ENCODE assay signal across 9 cellular contexts in genomic region chr1:58902830-58903229, GRCh38.
DNase-seq lines count a peak whose midpoint lies in the region; FAIRE-seq and TF ChIP-seq lines count a peak whose summit lies in the region.
"Had no signal": no experiment of that assay in that cellular context is flagged by ENCODE, and none has a peak within 500 bp of the region (broad histone marks: within the 10 kb centered on the region; RNA-seq: fewer than 3 reads in every experiment).

No MANE protein-coding gene starts in this region.

- no peak for TF ChIP-seq POLR2A in H1 (IDR thresholded peaks at IDR 0.05; ENCODE audit: control extremely low read depth in 1 of 2, low read depth in 2 of 2, low read length in 2 of 2)

- H3K4me3 Mint-ChIP-seq in CD14-positive monocyte (peak overlapping the region; percentile 77 to 80), osteocyte (ENCODE audit: unreplicated experiment) (peak overlapping the region; percentile 7)

- H3K27ac Mint-ChIP-seq in CD14-positive monocyte = peak overlapping the region; percentile 90 to 97 (median 95)
- peak overlapping the region; percentile 66 for H3K27ac Mint-ChIP-seq in osteocyte (ENCODE audit: unreplicated experiment)

- H2AFZ ChIP-seq in OCI-LY3 (ENCODE audit: low read depth, low read length) (peak overlapping the region; percentile 88), H1 (ENCODE audit: low read length) (peak overlapping the region; percentile 82; the same call in 1 of the 2 replicates)

- POLR2A ChIA-PET in H1 (lab: Charles Lee; ENCODE audit: partially characterized antibody) = interaction anchor here (0.6 to 1.1 kb wide), 2 partner anchors 18 to 104 kb away, joined by 3 read pairs; no protein-coding TSS in a partner anchor

- no peaks in the 10 kb centered on the region for H4K20me1 ChIP-seq in OCI-LY3 (ENCODE audit: insufficient read depth, low read length)
- no peaks in the 10 kb centered on the region for H4K20me1 ChIP-seq in H1 (replicated peaks in 1 of 2; ENCODE audit: control insufficient read depth in 1 of 2, insufficient read depth in 2 of 2, low read length in 2 of 2)

- TF ChIP-seq RAD21 in H1 (IDR thresholded peaks at IDR 0.05 in 1 of 2, conservative IDR thresholded peaks at IDR 0.05 in 1 of 2; ENCODE audit: low read depth in 2 of 2, low read length in 2 of 2) = no peak

- H3K27me3 Mint-ChIP-seq in CD14-positive monocyte (ENCODE audit: low read depth in 3 of 3) (peaks cover 0 to 6% (median 4%) of the 10 kb centered on the region in 3 donors), osteocyte (ENCODE audit: unreplicated experiment) (no peaks in the 10 kb centered on the region)

- no peak for TF ChIP-seq EP300 in H1 (IDR thresholded peaks at IDR 0.05; ENCODE audit: borderline replicate concordance in 1 of 2, low read depth in 2 of 2, low read length in 2 of 2)

- H2BK5ac ChIP-seq in H1 (ENCODE audit: low read depth, low read length) = no peak overlapping the region

- no peak overlapping the region for H3K14ac ChIP-seq in H1 (ENCODE audit: insufficient read length)

- no peak overlapping the region for H2BK120ac ChIP-seq in H1 (replicated peaks; ENCODE audit: low read depth, low read length)

- H3K36me3 ChIP-seq in OCI-LY3 (replicated peaks; ENCODE audit: low read depth, low read length) = no peaks in the 10 kb centered on the region
- no peaks in the 10 kb centered on the region for H3K36me3 ChIP-seq in H1 (ENCODE audit: control insufficient read depth in 2 of 4, insufficient read depth in 4 of 4, low read length in 3 of 4)

- H3K4me1 Mint-ChIP-seq in CD14-positive monocyte (peaks cover 50% of the 10 kb centered on the region), osteocyte (ENCODE audit: unreplicated experiment) (peaks cover 17% of the 10 kb centered on the region)

- intact Hi-C loops in CD14-positive monocyte (cut with micrococcal nuclease) = loop anchor here (10.0 kb wide), 2 partner anchors 88 to 792 kb away; no protein-coding TSS in a partner anchor

- H3K4ac ChIP-seq in H1 (replicated peaks; ENCODE audit: insufficient read length, low read depth, low read length) = no peak overlapping the region

- H3K56ac ChIP-seq in H1 (replicated peaks; ENCODE audit: insufficient read length, low read depth, low read length) = no peak overlapping the region

- H3K36me3 Mint-ChIP-seq in CD14-positive monocyte = no peaks in the 10 kb centered on the region
- no peaks in the 10 kb centered on the region for H3K36me3 Mint-ChIP-seq in osteocyte (ENCODE audit: unreplicated experiment)

- H3K27ac ChIP-seq in OCI-LY3 (ENCODE audit: low read length) (peak overlapping the region; percentile 75), H1 (ENCODE audit: low read depth, low read length) (no peak overlapping the region)

- FAIRE-seq in H1 (lab: Jason Lieb, UNC) (no peak), HTR-8/SVneo (lab: Jason Lieb, UNC) (no peak), D721Med (lab: Jason Lieb, UNC) (no peak)
- FAIRE-seq: bronchial epithelial cell had no signal

- H4K8ac ChIP-seq in H1 (ENCODE audit: extremely low read depth, insufficient read depth, low read length) = no peak overlapping the region

- H3K27me3 ChIP-seq in OCI-LY3 (ENCODE audit: low read depth, low read length) = no peaks in the 10 kb centered on the region
- H3K27me3 ChIP-seq in H1 (replicated peaks in 1 of 4; ENCODE audit: control insufficient read depth in 3 of 4, extremely low read depth in 1 of 4, insufficient read depth in 3 of 4, low read length in 3 of 4) = peaks cover 0 to 4% (median 0%) of the 10 kb centered on the region in 4 experiments; a peak in 2 of 7 replicates

- no peak overlapping the region for H3K23ac ChIP-seq in H1 (ENCODE audit: insufficient read length)

- CTCF ChIA-PET in H1 (lab: Charles Lee; ENCODE audit: partially characterized antibody) = interaction anchor here (0.7 to 1.3 kb wide), 4 partner anchors 25 to 135 kb away, joined by 3 read pairs; no protein-coding TSS in a partner anchor

- H3K9me3 ChIP-seq in OCI-LY3 (ENCODE audit: insufficient read depth, low read length) (no peaks in the 10 kb centered on the region), H1 (ENCODE audit: insufficient read depth in 2 of 2, low read depth in 1 of 2, low read length in 1 of 2) (no peaks in the 10 kb centered on the region)

- H3K4me3 ChIP-seq in OCI-LY3 (ENCODE audit: low read length) = peak overlapping the region; percentile 87
- H3K4me3 ChIP-seq in H1 (ENCODE audit: extremely low read depth in 1 of 4, insufficient read depth in 2 of 4, low read depth in 3 of 4, low read length in 4 of 4) = peak overlapping the region in 1 of 4 experiments; percentile 67; a peak in 1 of 8 replicates

- no peak overlapping the region for H2BK12ac ChIP-seq in H1 (ENCODE audit: low read depth, low read length)

- H3K9me3 Mint-ChIP-seq in CD14-positive monocyte (peaks cover 0 to 2% (median 0%) of the 10 kb centered on the region in 7 donors), osteocyte (ENCODE audit: unreplicated experiment) (no peaks in the 10 kb centered on the region)

- H3K79me2 ChIP-seq in OCI-LY3 (ENCODE audit: low read length) = no peaks in the 10 kb centered on the region
- H3K79me2 ChIP-seq in H1 (ENCODE audit: control insufficient read depth in 1 of 2, insufficient read depth in 2 of 2, low read length in 2 of 2) = no peaks in the 10 kb centered on the region

- no peak overlapping the region for H2AK5ac ChIP-seq in H1 (ENCODE audit: low read depth, low read length)

- no peak overlapping the region for H2BK15ac ChIP-seq in H1 (ENCODE audit: low read length)

- H3K4me2 ChIP-seq in OCI-LY3 (ENCODE audit: low read length) (peak overlapping the region; percentile 99), H1 (ENCODE audit: insufficient read depth in 1 of 2, low read depth in 2 of 2, low read length in 2 of 2) (peak overlapping the region; percentile 73 to 74; a peak in 3 of 4 replicates)

- no peak overlapping the region for H2BK20ac ChIP-seq in H1 (ENCODE audit: low read length)

- H3K4me1 ChIP-seq in OCI-LY3 (ENCODE audit: low read length) (peaks cover 7% of the 10 kb centered on the region), H1 (replicated peaks in 1 of 4; ENCODE audit: control insufficient read depth in 3 of 4, insufficient read depth in 4 of 4, low read length in 3 of 4) (peaks cover 0 to 6% (median under 1%) of the 10 kb centered on the region in 4 experiments; a peak in 2 of 7 replicates)

- no peak overlapping the region for H4K91ac ChIP-seq in H1 (replicated peaks; ENCODE audit: insufficient read length, low read length)

- no peaks in the 10 kb centered on the region for H3K79me1 ChIP-seq in H1 (ENCODE audit: low read depth, low read length)

- H3K23me2 ChIP-seq in H1 (ENCODE audit: low read depth, low read length) = peaks cover 2% of the 10 kb centered on the region; the same call in 1 of the 2 replicates

- DNase-seq in CD14-positive monocyte (ENCODE audit: low spot score) (no peak), H1 (ENCODE audit: low read depth in 1 of 2, low spot score in 2 of 2) (no peak), osteocyte (ENCODE audit: extremely low spot score, unreplicated experiment) (no peak), HTR-8/SVneo (ENCODE audit: insufficient read length, low spot score) (no peak), D721Med (ENCODE audit: insufficient read length, low spot score) (no peak), SK-N-DZ (ENCODE audit: low spot score) (no peak), foreskin melanocyte (no peak)

- H3K9ac ChIP-seq in OCI-LY3 (ENCODE audit: low read length) (peak overlapping the region; percentile 94), H1 (replicated peaks in 1 of 4; ENCODE audit: extremely low read depth in 1 of 4, low read depth in 3 of 4, low read length in 3 of 4) (no peak overlapping the region)

- no peak overlapping the region for H4K5ac ChIP-seq in H1 (ENCODE audit: insufficient read length, low read depth, low read length)

- TF ChIP-seq CTCF in CD14-positive monocyte (IDR thresholded peaks at IDR 0.05) (no peak), OCI-LY3 (IDR thresholded peaks at IDR 0.05; ENCODE audit: low read depth, low read length) (no peak), H1 (IDR thresholded peaks at IDR 0.05; ENCODE audit: control extremely low read depth in 1 of 3, insufficient read depth in 1 of 3, low read depth in 1 of 3, low read length in 3 of 3) (no peak), osteocyte (IDR thresholded peaks at IDR 0.05) (no peak), D721Med (IDR thresholded peaks at IDR 0.05; ENCODE audit: insufficient read depth, missing control alignments) (no peak)

- WGBS in H1 (ENCODE audit: extremely low coverage in 1 of 2, insufficient coverage in 1 of 2, insufficient read length in 1 of 2, insufficient replicate concordance in 2 of 2, low coverage in 1 of 2, low lambda C conversion rate in 2 of 2, missing lambda C conversion rate in 1 of 2), 2 experiments = 98% methylated on average over 2 of the region's 2 CpGs; no CpG with 5 or more reads in 1 of the 2 experiments

- H3K18ac ChIP-seq in H1 (ENCODE audit: extremely low read depth, low read length) = no peak overlapping the region

TF ChIP-seq in H1, 55 proteins besides CTCF, POLR2A, EP300 and RAD21 (continues in another document):
- TF ChIP-seq SIX5 (IDR thresholded peaks at IDR 0.05; ENCODE audit: low read depth, low read length) (no peak), PHF8 (conservative IDR thresholded peaks at IDR 0.05; ENCODE audit: low read depth, low read length) (no peak)
